10 cellular contexts compared by ENCODE assay signal in the genomic region with DNA sequence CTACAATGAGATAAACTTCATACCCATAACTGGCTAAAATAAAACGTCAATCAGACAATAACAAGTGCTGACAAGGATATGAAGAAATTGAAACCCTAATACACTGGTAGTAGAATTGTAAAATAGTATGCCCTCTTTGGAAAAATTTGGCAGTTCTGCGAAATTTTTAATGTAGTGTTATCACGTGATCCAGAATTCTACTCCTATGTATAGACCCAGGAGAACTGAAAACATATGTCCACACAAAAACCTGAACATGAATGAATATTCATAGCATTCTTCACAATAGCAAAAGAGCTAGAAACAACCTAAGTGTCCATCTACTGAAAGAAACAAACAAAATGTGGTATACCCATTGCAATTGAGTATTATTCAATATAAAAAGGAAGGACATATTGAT. TPM values are rescaled to one million over a fixed set of nuclear protein-coding genes. Genes with fewer than 3 reads are reported as not detected.
"Had no signal": no experiment of that assay in that cellular context is flagged by ENCODE, and none has a peak within 500 bp of the region (broad histone marks: within the 10 kb centered on the region; RNA-seq: fewer than 3 reads in every experiment).

No MANE protein-coding gene starts in this region.

- ATAC-seq: GM23338, HCT116 had no signal

- H3K4me3 ChIP-seq: GM23248, GM23338, HAP-1 had no signal

- H3K36me3 ChIP-seq: HAP-1 had no signal

- H2AFZ ChIP-seq: GM23248, GM23338 had no signal

- H3K27ac ChIP-seq: GM23248 had no signal

- H3K4me1 ChIP-seq: HAP-1 had no signal

- H3K9ac ChIP-seq: GM23248 had no signal

- H3K4me2 ChIP-seq: GM23338 had no signal

- H3K9me3 ChIP-seq: HAP-1 had no signal

- FAIRE-seq: H1 had no signal

- DNase-seq: GM23248, GOT3, H7, H9, HCEC 1CT, HFFc6 had no signal

RNA-seq across cellular contexts. Expression of a gene that starts 14.2 kb away (rescaled TPM):
- total RNA-seq: GM23248, H9, HFFc6 had no signal
- polyA plus RNA-seq: GM23248 had no signal
